In genomic region chr13:26723620-26724019, GRCh38 we compare ENCODE assay signal across 4 cellular contexts. TPM values are rescaled to one million over a fixed set of nuclear protein-coding genes. Genes with fewer than 3 reads are reported as not detected.
"Had no signal": no experiment of that assay in that cellular context is flagged by ENCODE, and none has a peak within 500 bp of the region (broad histone marks: within the 10 kb centered on the region; RNA-seq: fewer than 3 reads in every experiment).

No MANE protein-coding gene starts in this region.

RNA-seq across cellular contexts. Expression of gene GPR12, which starts 37.0 kb away (rescaled TPM):
- total RNA-seq: LHCN-M2, M059J, MCF 10A, NCI-H460 had no signal
